Comparison of ENCODE assay signal across 12 cellular contexts in the genomic region with DNA sequence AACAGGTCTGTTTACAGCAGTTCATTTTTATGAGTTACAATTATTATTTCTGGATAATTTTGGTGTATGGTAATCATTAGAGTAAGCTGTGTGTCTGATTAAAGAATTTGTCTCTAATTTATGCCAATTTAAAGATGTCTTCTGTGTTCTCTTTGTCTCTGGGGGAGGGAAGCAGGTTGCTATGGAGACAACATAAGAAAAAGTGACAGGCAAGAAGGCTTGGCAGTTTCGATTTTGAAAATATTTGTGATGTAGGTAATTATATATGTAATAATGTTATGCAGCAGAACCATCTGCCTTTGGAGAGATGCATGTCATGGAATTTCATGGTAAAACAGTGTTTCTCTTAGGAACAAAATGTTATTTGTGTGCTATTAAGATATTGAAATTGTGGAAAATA.
DNase-seq lines count a peak whose midpoint lies in the region; TF ChIP-seq lines count a peak whose summit lies in the region.
"Had no signal": no experiment of that assay in that cellular context is flagged by ENCODE, and none has a peak within 500 bp of the region (broad histone marks: within the 10 kb centered on the region; RNA-seq: fewer than 3 reads in every experiment).

No MANE protein-coding gene starts in this region.

- TF ChIP-seq RAD21 in neural cell (conservative IDR thresholded peaks at IDR 0.05), result peak; percentile 8

- no peaks in the 10 kb centered on the region for H3F3A ChIP-seq in neural cell (ENCODE audit: insufficient read depth, low read length, poor library complexity, severe bottlenecking)

- no peak for TF ChIP-seq CTCF in neural cell (IDR thresholded peaks at IDR 0.05; ENCODE audit: poor library complexity, severe bottlenecking)
- TF ChIP-seq CTCF in left ventricle myocardium inferior (IDR thresholded peaks at IDR 0.05; ENCODE audit: borderline replicate concordance), result no peak

- H3K9ac ChIP-seq in BLaER1, result no peak overlapping the region
- H3K9ac ChIP-seq in BLaER1 treated with 17β-estradiol and CSF1 and Interleukin-3, amounts not matched to agents 10 nM and 100 nM, result no peak overlapping the region
- H3K9ac ChIP-seq in neural cell (ENCODE audit: low read length), result no peak overlapping the region

- H3K4me1 ChIP-seq in BLaER1 (peaks cover 47% of the 10 kb centered on the region), left ventricle myocardium inferior (peaks cover 59% of the 10 kb centered on the region)
- peaks cover 49 to 87% (median 69%) of the 10 kb centered on the region in 10 experiments for H3K4me1 ChIP-seq in BLaER1 treated with 17β-estradiol and CSF1 and Interleukin-3, amounts not matched to agents 10 nM and 100 nM
- H3K4me1 ChIP-seq: BE2C had no signal

- no peaks in the 10 kb centered on the region for H3K9me3 ChIP-seq in BLaER1
- H3K9me3 ChIP-seq in BLaER1 treated with 17β-estradiol and CSF1 and Interleukin-3, amounts not matched to agents 10 nM and 100 nM (replicated peaks in 1 of 11), result peaks cover 0 to 11% (median 0%) of the 10 kb centered on the region in 11 experiments; a peak in 5 of 22 replicates
- no peaks in the 10 kb centered on the region for H3K9me3 ChIP-seq in neural cell (ENCODE audit: low read length)
- H3K9me3 ChIP-seq in left ventricle myocardium inferior (replicated peaks), result peaks cover 9% of the 10 kb centered on the region
- H3K9me3 ChIP-seq: A549, BE2C, Caco-2 had no signal

- H2AFZ ChIP-seq in neural cell (ENCODE audit: low read depth, low read length), result no peak overlapping the region
- H2AFZ ChIP-seq: GM23338 had no signal

- H3K36me3 ChIP-seq in BLaER1 (no peaks in the 10 kb centered on the region), neural cell (ENCODE audit: insufficient read depth, low read length) (no peaks in the 10 kb centered on the region), H7 (replicated peaks; ENCODE audit: control insufficient read depth, insufficient read depth, low read length) (no peaks in the 10 kb centered on the region), left ventricle myocardium inferior (no peaks in the 10 kb centered on the region)
- H3K36me3 ChIP-seq in BLaER1 treated with 17β-estradiol and CSF1 and Interleukin-3, amounts not matched to agents 10 nM and 100 nM, result peaks cover 0 to 13% (median 0%) of the 10 kb centered on the region in 11 experiments; a peak in 4 of 22 replicates
- H3K36me3 ChIP-seq: BE2C had no signal

- H3K79me2 ChIP-seq in neural cell (replicated peaks; ENCODE audit: insufficient read depth, low read length), result no peaks in the 10 kb centered on the region

- H3K4me3 ChIP-seq in BLaER1, result no peak overlapping the region
- no peak overlapping the region for H3K4me3 ChIP-seq in BLaER1 treated with 17β-estradiol and CSF1 and Interleukin-3, amounts not matched to agents 10 nM and 100 nM
- H3K4me3 ChIP-seq in neural cell (ENCODE audit: low read length), result peak overlapping the region; percentile 9
- no peak overlapping the region for H3K4me3 ChIP-seq in H7 (ENCODE audit: insufficient read depth, low read depth, low read length)
- no peak overlapping the region for H3K4me3 ChIP-seq in left ventricle myocardium inferior
- H3K4me3 ChIP-seq: A549, GM23338 had no signal

- TF ChIP-seq EP300 in neural cell (conservative IDR thresholded peaks at IDR 0.05; ENCODE audit: poor library complexity, severe bottlenecking), result peak; percentile 61

- H4K20me1 ChIP-seq in BLaER1 (peaks cover 100% of the 10 kb centered on the region), neural cell (ENCODE audit: insufficient read depth) (no peaks in the 10 kb centered on the region)
- peaks cover 38 to 100% (median 100%) of the 10 kb centered on the region in 11 experiments; a peak in 20 of 22 replicates for H4K20me1 ChIP-seq in BLaER1 treated with 17β-estradiol and CSF1 and Interleukin-3, amounts not matched to agents 10 nM and 100 nM

- no peaks in the 10 kb centered on the region for H3K9me2 ChIP-seq in neural cell (ENCODE audit: insufficient read depth, low read length)

- intact Hi-C loops in left ventricle myocardium inferior (cut with micrococcal nuclease), result no loop called here

- peak overlapping the region; percentile 15 for H3K4me2 ChIP-seq in BLaER1
- H3K4me2 ChIP-seq in BLaER1 treated with 17β-estradiol and CSF1 and Interleukin-3, amounts not matched to agents 10 nM and 100 nM, result peak overlapping the region in 7 of 11 experiments; percentile 19 to 64 (median 43); a peak in 11 of 22 replicates
- peak overlapping the region; percentile 13 for H3K4me2 ChIP-seq in neural cell (ENCODE audit: low read length)
- H3K4me2 ChIP-seq: A549, GM23338 had no signal

- DNase-seq in RPMI8226, result peak; percentile 45
- DNase-seq in H7, result no peak
- no peak for DNase-seq in left ventricle myocardium inferior
- DNase-seq: BE2C; Caco-2; CD8-positive, alpha-beta memory T cell; H9 had no signal

- H3K27ac ChIP-seq in BLaER1 (no peak overlapping the region), neural cell (ENCODE audit: low read length) (no peak overlapping the region), left ventricle myocardium inferior (replicated peaks) (no peak overlapping the region)
- no peak overlapping the region for H3K27ac ChIP-seq in BLaER1 treated with 17β-estradiol and CSF1 and Interleukin-3, amounts not matched to agents 10 nM and 100 nM
- H3K27ac ChIP-seq: A549 had no signal

- H3K27me3 ChIP-seq in BLaER1 (peaks cover 31% of the 10 kb centered on the region), neural cell (ENCODE audit: insufficient read depth, low read depth, low read length) (no peaks in the 10 kb centered on the region), H7 (ENCODE audit: control insufficient read depth, insufficient read depth, low read length) (no peaks in the 10 kb centered on the region), left ventricle myocardium inferior (ENCODE audit: low read depth) (no peaks in the 10 kb centered on the region)
- H3K27me3 ChIP-seq in BLaER1 treated with 17β-estradiol and CSF1 and Interleukin-3, amounts not matched to agents 10 nM and 100 nM, result peaks cover 0 to 35% (median 23%) of the 10 kb centered on the region in 11 experiments; a peak in 15 of 22 replicates
- H3K27me3 ChIP-seq: BE2C had no signal

TF ChIP-seq in neural cell, 6 proteins besides CTCF, POLR2A, EP300 and RAD21:
- no peak for TF ChIP-seq REST (IDR thresholded peaks at IDR 0.05; ENCODE audit: borderline replicate concordance)
- peak; percentile 37 for TF ChIP-seq POLR2AphosphoS5 (IDR thresholded peaks at IDR 0.05)
